7 cellular contexts compared by ENCODE assay signal in genomic region chr2:20929721-20930120, GRCh38.
"Had no signal": no experiment of that assay in that cellular context is flagged by ENCODE, and none has a peak within 500 bp of the region (broad histone marks: within the 10 kb centered on the region; RNA-seq: fewer than 3 reads in every experiment).

No MANE protein-coding gene starts in this region.

- ATAC-seq: GM23338, K562 had no signal

- FAIRE-seq: H1, H54, K562 had no signal

- DNase-seq: H9, HCEC 1CT, IMR-90 had no signal
